Comparison of ENCODE assay signal across 2 cellular contexts in genomic region chr21:43210454-43211084, GRCh38.
TF ChIP-seq lines count a peak whose summit lies in the region.

No MANE protein-coding gene starts in this region.

TF ChIP-seq in A549, 52 proteins besides CTCF, POLR2A, EP300 and RAD21:
- TF ChIP-seq TP53 (CRISPR knock-in tag; IDR thresholded peaks at IDR 0.05) (no peak), SMC3 (IDR thresholded peaks at IDR 0.05) (no peak), CBX8 (IDR thresholded peaks at IDR 0.05) (no peak), HDAC2 (IDR thresholded peaks at IDR 0.05) (no peak), PBX3 (IDR thresholded peaks at IDR 0.05) (no peak), NPAS2 (CRISPR knock-in tag; IDR thresholded peaks at IDR 0.05; ENCODE audit: borderline replicate concordance) (no peak), MAFK (IDR thresholded peaks at IDR 0.05; ENCODE audit: partially characterized antibody) (no peak), EHMT2 (IDR thresholded peaks at IDR 0.05; ENCODE audit: low read depth) (no peak), RNF2 (IDR thresholded peaks at IDR 0.05; ENCODE audit: borderline replicate concordance, low read depth) (no peak), JUN (IDR thresholded peaks at IDR 0.05) (no peak), JUNB (IDR thresholded peaks at IDR 0.05) (no peak), RARB (CRISPR knock-in tag; IDR thresholded peaks at IDR 0.05) (no peak)
TF ChIP-seq in A549: peak in this region for 0.

TF ChIP-seq in H1, 55 proteins besides CTCF, POLR2A, EP300 and RAD21:
- TF ChIP-seq PHF8 (conservative IDR thresholded peaks at IDR 0.05; ENCODE audit: low read depth, low read length) = no peak
- no peak for TF ChIP-seq ATF2 (IDR thresholded peaks at IDR 0.05; ENCODE audit: low read length)
- TF ChIP-seq CBX8 (IDR thresholded peaks at IDR 0.05; ENCODE audit: borderline replicate concordance, low read depth, low read length) = no peak
- TF ChIP-seq SUZ12 (IDR thresholded peaks at IDR 0.05; ENCODE audit: low read length) = no peak
- no peak for TF ChIP-seq CTBP2 (IDR thresholded peaks at IDR 0.05; ENCODE audit: borderline replicate concordance, insufficient read depth, insufficient read length, low read length)
- TF ChIP-seq POU5F1 (IDR thresholded peaks at IDR 0.05; ENCODE audit: low read depth, low read length) = no peak
- TF ChIP-seq KDM1A (IDR thresholded peaks at IDR 0.05; ENCODE audit: borderline replicate concordance, low read length) = no peak
- TF ChIP-seq YY1 (IDR thresholded peaks at IDR 0.05; ENCODE audit: low read depth, low read length) = no peak
- TF ChIP-seq SAP30 (IDR thresholded peaks at IDR 0.05; ENCODE audit: insufficient read depth, insufficient replicate concordance, low read length) = no peak
- TF ChIP-seq RBBP5 (IDR thresholded peaks at IDR 0.05; ENCODE audit: borderline replicate concordance, low read depth, low read length) = no peak
- no peak for TF ChIP-seq ZNF274 (IDR thresholded peaks at IDR 0.05; ENCODE audit: borderline replicate concordance, extremely low read depth, low read length)
- TF ChIP-seq TBP (IDR thresholded peaks at IDR 0.05; ENCODE audit: low read depth, low read length) = no peak
- no peak for TF ChIP-seq SIRT6 (IDR thresholded peaks at IDR 0.05; ENCODE audit: low read length)
- no peak for TF ChIP-seq BRCA1 (IDR thresholded peaks at IDR 0.05; ENCODE audit: low read depth, low read length)
- TF ChIP-seq CEBPB (IDR thresholded peaks at IDR 0.05; ENCODE audit: low read depth, low read length) = no peak
- TF ChIP-seq RNF2 (IDR thresholded peaks at IDR 0.05; ENCODE audit: borderline replicate concordance, low read depth, low read length, missing control alignments, poor library complexity, severe bottlenecking) = no peak
